8 cellular contexts compared by ENCODE assay signal in the genomic region with DNA sequence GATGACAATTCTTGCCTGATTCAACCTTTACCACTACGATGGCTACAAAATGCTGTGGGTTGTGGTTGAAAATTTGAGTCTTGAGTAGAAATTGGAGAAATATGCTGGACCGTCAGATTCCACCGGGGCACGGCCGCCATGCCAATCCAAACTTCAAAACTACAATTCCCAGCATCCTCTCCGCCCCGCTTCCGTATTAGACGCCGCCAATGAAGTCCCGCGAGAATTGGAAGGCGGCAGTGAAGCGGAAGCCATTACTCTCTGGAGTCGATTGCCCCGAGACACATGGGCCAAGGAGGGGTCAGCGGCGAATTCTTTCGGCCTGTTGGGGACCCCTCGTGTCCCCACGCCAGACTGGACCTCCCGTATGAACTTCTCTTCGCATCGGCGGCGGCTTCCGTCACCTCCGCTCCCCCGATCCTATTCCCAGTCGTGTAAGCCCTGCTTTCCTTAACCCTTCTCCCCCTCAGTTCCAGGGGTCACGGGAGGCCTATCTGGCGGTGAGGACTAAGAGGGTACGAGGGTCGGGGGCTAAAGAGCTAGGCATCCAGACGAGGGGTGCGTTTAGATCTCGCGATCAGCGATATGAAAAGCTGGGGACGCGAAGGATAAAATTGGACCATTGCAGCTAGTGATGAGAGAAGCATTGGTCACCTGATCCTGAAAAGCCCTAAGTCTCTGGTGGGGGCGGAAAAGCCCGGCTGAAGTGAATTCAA. TPM values are rescaled to one million over a fixed set of nuclear protein-coding genes. Genes with fewer than 3 reads are reported as not detected.
DNase-seq lines count a peak whose midpoint lies in the region; ATAC-seq and TF ChIP-seq lines count a peak whose summit lies in the region.

A gene (plus strand): TSS at position 239 of the 716 bp plus-strand sequence. CDS start 15,620 bp downstream, outside the sequence.

- ATAC-seq in HG02571 (IDR thresholded peaks at IDR 0.05; ENCODE audit: unreplicated experiment) (peak; percentile 96), SK-N-SH treated with all-trans-retinoic acid at 6 μM for 48 hours (peak; percentile 97), omental fat pad (ENCODE audit: low FRiP score) (peak; percentile 92)

- TF ChIP-seq CTCF in omental fat pad (IDR thresholded peaks at IDR 0.05) (no peak), testis (IDR thresholded peaks at IDR 0.05) (no peak)

- H3K4me1 Mint-ChIP-seq in activated naive CD8-positive, alpha-beta T cell (ENCODE audit: low read depth), result peaks cover 39% of the 10 kb centered on the region

- H3K36me3 Mint-ChIP-seq in activated naive CD8-positive, alpha-beta T cell, result peaks cover 13% of the 10 kb centered on the region

- DNase-seq in GM04503 (ENCODE audit: low read depth) (peak; percentile 56), NCI-H1092 (lab: John Stamatoyannopoulos, UW) (peak; percentile 93), glomerular visceral epithelial cell (ENCODE audit: extremely low spot score) (peak; percentile 88), omental fat pad (ENCODE audit: low spot score) (peak; percentile 94), testis (peak; percentile 98)

- H3K4me1 ChIP-seq in testis, result no peaks in the 10 kb centered on the region

- intact Hi-C loops in testis (cut with DNase I; ENCODE audit: low total_unique reads), result no loop called here

- peaks cover 7% of the 10 kb centered on the region for H3K9me3 Mint-ChIP-seq in activated naive CD8-positive, alpha-beta T cell (ENCODE audit: low read depth)

- peak within 1 kb of the TSS; percentile 96 for H3K4me3 Mint-ChIP-seq in activated naive CD8-positive, alpha-beta T cell

- no peak for TF ChIP-seq POLR2A in testis (IDR thresholded peaks at IDR 0.05)

- H3K4me3 ChIP-seq in testis, result peak within 1 kb of the TSS; percentile 86 to 92

- H3K36me3 ChIP-seq in testis (ENCODE audit: low read depth, missing control alignments), result no peaks in the 10 kb centered on the region

- H3K27me3 Mint-ChIP-seq in activated naive CD8-positive, alpha-beta T cell, result peaks cover 1% of the 10 kb centered on the region

- H3K27ac Mint-ChIP-seq in activated naive CD8-positive, alpha-beta T cell, result peak within 1 kb of the TSS; percentile 98

- WGBS in testis, 2 donors, result 0 to 1% methylated on average over 43 of the region's 43 CpGs

- no peaks in the 10 kb centered on the region for H3K27me3 ChIP-seq in testis

- peak within 1 kb of the TSS; percentile 84 to 92 for H3K27ac ChIP-seq in testis

- no peaks in the 10 kb centered on the region for H3K9me3 ChIP-seq in testis

TF ChIP-seq in SK-N-SH treated with all-trans-retinoic acid at 6 μM for 48 hours, 23 proteins besides CTCF, POLR2A, EP300 and RAD21:
- TF ChIP-seq TCF4 (CRISPR knock-in tag; IDR thresholded peaks at IDR 0.05; ENCODE audit: borderline replicate concordance), result no peak
- TF ChIP-seq, protein P1, sequence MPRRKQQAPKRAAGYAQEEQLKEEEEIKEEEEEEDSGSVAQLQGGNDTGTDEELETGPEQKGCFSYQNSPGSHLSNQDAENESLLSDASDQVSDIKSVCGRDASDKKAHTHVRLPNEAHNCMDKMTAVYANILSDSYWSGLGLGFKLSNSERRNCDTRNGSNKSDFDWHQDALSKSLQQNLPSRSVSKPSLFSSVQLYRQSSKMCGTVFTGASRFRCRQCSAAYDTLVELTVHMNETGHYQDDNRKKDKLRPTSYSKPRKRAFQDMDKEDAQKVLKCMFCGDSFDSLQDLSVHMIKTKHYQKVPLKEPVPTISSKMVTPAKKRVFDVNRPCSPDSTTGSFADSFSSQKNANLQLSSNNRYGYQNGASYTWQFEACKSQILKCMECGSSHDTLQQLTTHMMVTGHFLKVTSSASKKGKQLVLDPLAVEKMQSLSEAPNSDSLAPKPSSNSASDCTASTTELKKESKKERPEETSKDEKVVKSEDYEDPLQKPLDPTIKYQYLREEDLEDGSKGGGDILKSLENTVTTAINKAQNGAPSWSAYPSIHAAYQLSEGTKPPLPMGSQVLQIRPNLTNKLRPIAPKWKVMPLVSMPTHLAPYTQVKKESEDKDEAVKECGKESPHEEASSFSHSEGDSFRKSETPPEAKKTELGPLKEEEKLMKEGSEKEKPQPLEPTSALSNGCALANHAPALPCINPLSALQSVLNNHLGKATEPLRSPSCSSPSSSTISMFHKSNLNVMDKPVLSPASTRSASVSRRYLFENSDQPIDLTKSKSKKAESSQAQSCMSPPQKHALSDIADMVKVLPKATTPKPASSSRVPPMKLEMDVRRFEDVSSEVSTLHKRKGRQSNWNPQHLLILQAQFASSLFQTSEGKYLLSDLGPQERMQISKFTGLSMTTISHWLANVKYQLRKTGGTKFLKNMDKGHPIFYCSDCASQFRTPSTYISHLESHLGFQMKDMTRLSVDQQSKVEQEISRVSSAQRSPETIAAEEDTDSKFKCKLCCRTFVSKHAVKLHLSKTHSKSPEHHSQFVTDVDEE (CRISPR knock-in tag; IDR thresholded peaks at IDR 0.05), result 0 out of 2 replicates have a peak, but pooled peaks have one; percentile 40
- no peak for TF ChIP-seq GLIS3 (CRISPR knock-in tag; IDR thresholded peaks at IDR 0.05)
- TF ChIP-seq PPARA (CRISPR knock-in tag; IDR thresholded peaks at IDR 0.05; ENCODE audit: borderline replicate concordance), result no peak
TF ChIP-seq in SK-N-SH treated with all-trans-retinoic acid at 6 μM for 48 hours: peak in this region for 1.

RNA-seq across cellular contexts. Expression of the gene that starts here (rescaled TPM):
- total RNA-seq in omental fat pad (10 to 100 TPM; 18.2 to 33.5 (median 19.0) TPM), testis (10 to 100 TPM; 19.4 to 28.8 TPM)
- 16.1 TPM for polyA plus RNA-seq in testis (ENCODE audit: insufficient read depth, low read depth, low replicate concordance)

Comparison
In these comparisons a context has a peak if more than half of its experiments do, and no peak if none do; other contexts are left out.
1. Peak in every context shown above with its lines: DNase-seq, ATAC-seq, H3K4me3 ChIP-seq and H3K27ac ChIP-seq.